8 cellular contexts compared by ENCODE assay signal in genomic region chr13:113951246-113951999, GRCh38. TPM values are rescaled to one million over a fixed set of nuclear protein-coding genes. Genes with fewer than 3 reads are reported as not detected.
DNase-seq lines count a peak whose midpoint lies in the region; ATAC-seq and TF ChIP-seq lines count a peak whose summit lies in the region.

No MANE protein-coding gene starts in this region.

- intact Hi-C loops in CD8-positive, alpha-beta T cell (cut with DNase I, micrococcal nuclease), result loop anchor here (1.0 to 5.0 kb wide), 3 partner anchors 159 to 275 kb away; no protein-coding TSS in a partner anchor
- intact Hi-C loops in dendritic cell treated with granulocyte-macrophage colony-stimulating factor and Interleukin-4, amounts not matched to agents 40 ng/mL and 50 ng/mL, for 4 days (cut with micrococcal nuclease), result loop anchor here (1.0 kb wide), 1 partner anchor 275 kb away; no protein-coding TSS in a partner anchor

- H3K9me3 Mint-ChIP-seq in CD8-positive, alpha-beta T cell, result no peaks in the 10 kb centered on the region
- peaks cover 21% of the 10 kb centered on the region for H3K9me3 Mint-ChIP-seq in dendritic cell treated with granulocyte-macrophage colony-stimulating factor and Interleukin-4, amounts not matched to agents 40 ng/mL and 50 ng/mL, for 4 days

- H3K27me3 ChIP-seq in CD8-positive, alpha-beta T cell (ENCODE audit: insufficient read depth, low read length), result no peaks in the 10 kb centered on the region
- no peaks in the 10 kb centered on the region for H3K27me3 ChIP-seq in liver (ENCODE audit: control insufficient read depth in 4 of 4, insufficient read depth in 4 of 4, low read length in 3 of 4)

- no peaks in the 10 kb centered on the region for H3K27me3 Mint-ChIP-seq in CD8-positive, alpha-beta T cell (ENCODE audit: low read depth)
- H3K27me3 Mint-ChIP-seq in dendritic cell treated with granulocyte-macrophage colony-stimulating factor and Interleukin-4, amounts not matched to agents 40 ng/mL and 50 ng/mL, for 4 days, result peaks cover 24% of the 10 kb centered on the region

- POLR2A ChIA-PET in CD8-positive, alpha-beta T cell (lab: Charles Lee), result no interaction called here

- H3K4me3 Mint-ChIP-seq in CD8-positive, alpha-beta T cell, result no peak overlapping the region
- peak overlapping the region; percentile 35 for H3K4me3 Mint-ChIP-seq in dendritic cell treated with granulocyte-macrophage colony-stimulating factor and Interleukin-4, amounts not matched to agents 40 ng/mL and 50 ng/mL, for 4 days

- no peak for TF ChIP-seq CTCF in CD8-positive, alpha-beta T cell (IDR thresholded peaks at IDR 0.05)
- TF ChIP-seq CTCF in LNCAP (IDR thresholded peaks at IDR 0.05), result peak; percentile 70
- peak; percentile 77 for TF ChIP-seq CTCF in WI38 (IDR thresholded peaks at IDR 0.05; ENCODE audit: low read depth, low read length)
- TF ChIP-seq CTCF in liver (IDR thresholded peaks at IDR 0.05; ENCODE audit: low read depth, low read length, missing input control), result peak; percentile 86

- H3K36me3 Mint-ChIP-seq in CD8-positive, alpha-beta T cell, result peaks cover 26% of the 10 kb centered on the region
- H3K36me3 Mint-ChIP-seq in dendritic cell treated with granulocyte-macrophage colony-stimulating factor and Interleukin-4, amounts not matched to agents 40 ng/mL and 50 ng/mL, for 4 days (ENCODE audit: low read depth), result peaks cover 20% of the 10 kb centered on the region

- H3K9ac ChIP-seq in liver (ENCODE audit: low read depth in 1 of 2, low read length in 2 of 2), result no peak overlapping the region

- no peaks in the 10 kb centered on the region for H3K9me3 ChIP-seq in CD8-positive, alpha-beta T cell (ENCODE audit: low read length)
- H3K9me3 ChIP-seq in liver (ENCODE audit: control insufficient read depth in 4 of 4, low read length in 3 of 4), result no peaks in the 10 kb centered on the region

- no peak overlapping the region for H3K4me3 ChIP-seq in CD8-positive, alpha-beta T cell (ENCODE audit: low read depth, low read length)
- H3K4me3 ChIP-seq in WI38 (ENCODE audit: low read depth, low read length) (no peak overlapping the region), liver (ENCODE audit: low read depth in 1 of 3, low read length in 3 of 3) (no peak overlapping the region)

- H3K36me3 ChIP-seq in CD8-positive, alpha-beta T cell (ENCODE audit: insufficient read depth, low read length), result peaks cover 21% of the 10 kb centered on the region
- H3K36me3 ChIP-seq in liver (ENCODE audit: control insufficient read depth in 4 of 4, insufficient read depth in 3 of 4, low read depth in 1 of 4, low read length in 3 of 4), result no peaks in the 10 kb centered on the region

- peak; percentile 89 to 92 for TF ChIP-seq RAD21 in liver (IDR thresholded peaks at IDR 0.05)

- H3K27ac ChIP-seq in CD8-positive, alpha-beta T cell (ENCODE audit: low read depth, low read length), result no peak overlapping the region
- H3K27ac ChIP-seq in liver (ENCODE audit: low read depth in 1 of 2, low read length in 2 of 2), result no peak overlapping the region

- DNase-seq in CD8-positive, alpha-beta T cell, result peak; percentile 14 to 70 (median 31)
- peak; percentile 43 to 55 for DNase-seq in stimulated activated CD4-positive, alpha-beta T cell treated with anti-CD3 and anti-CD28 coated beads, Interleukin-4, amount 100 ng/mL, for 48 hours (ENCODE audit: low read depth in 2 of 2)
- no peak for DNase-seq in NCI-H2227 (lab: John Stamatoyannopoulos, UW; ENCODE audit: unreplicated experiment)

- peak; percentile 75 for ATAC-seq in CD8-positive, alpha-beta T cell
- ATAC-seq in GM19468 (IDR thresholded peaks at IDR 0.05; ENCODE audit: extremely low read depth, unreplicated experiment), result peak; percentile 68

- peaks cover 4% of the 10 kb centered on the region for H3K4me1 Mint-ChIP-seq in CD8-positive, alpha-beta T cell (ENCODE audit: low read depth)
- peaks cover 37% of the 10 kb centered on the region for H3K4me1 Mint-ChIP-seq in dendritic cell treated with granulocyte-macrophage colony-stimulating factor and Interleukin-4, amounts not matched to agents 40 ng/mL and 50 ng/mL, for 4 days (ENCODE audit: low read depth)

- H3K4me1 ChIP-seq in CD8-positive, alpha-beta T cell (ENCODE audit: insufficient read depth, low read length), result peaks cover 3% of the 10 kb centered on the region
- peaks cover 1 to 10% (median 5%) of the 10 kb centered on the region in 4 donors for H3K4me1 ChIP-seq in liver (ENCODE audit: control insufficient read depth in 4 of 4, insufficient read depth in 4 of 4, low read length in 3 of 4)

- CTCF ChIA-PET in CD8-positive, alpha-beta T cell (lab: Charles Lee), result interaction anchor here (0.7 kb wide), 1 partner anchor 161 kb away, joined by 3 read pairs; no protein-coding TSS in a partner anchor

- peak overlapping the region; percentile 57 for H3K27ac Mint-ChIP-seq in CD8-positive, alpha-beta T cell
- H3K27ac Mint-ChIP-seq in dendritic cell treated with granulocyte-macrophage colony-stimulating factor and Interleukin-4, amounts not matched to agents 40 ng/mL and 50 ng/mL, for 4 days, result no peak overlapping the region

- 50% methylated on average over 42 of the region's 42 CpGs for WGBS in liver

TF ChIP-seq in liver, 16 proteins besides CTCF, POLR2A, EP300 and RAD21:
- peak; percentile 57 for TF ChIP-seq REST (IDR thresholded peaks at IDR 0.05)
- no peak for TF ChIP-seq EGR1 (IDR thresholded peaks at IDR 0.05; ENCODE audit: low read depth in 2 of 2)

RNA-seq across cellular contexts. Expression of gene C13orf46, which starts 22.5 kb away (rescaled TPM):
- 10 to 100 TPM; 12.1 to 16.8 TPM for total RNA-seq in CD8-positive, alpha-beta T cell
- total RNA-seq in liver, result under 1 TPM in 1 of 2 donors, not detected in 1; 0.17 TPM
- under 1 TPM in 1 of 2 donors, not detected in 1; 0.10 TPM for polyA plus RNA-seq in liver

Comparison
In these comparisons a context has a peak if more than half of its experiments do, and no peak if none do; other contexts are left out.
1. RNA of gene C13orf46, which starts 22.5 kb away (total RNA-seq): 12.1 to 16.8 TPM in CD8-positive, alpha-beta T cell; 0.17 TPM in liver; every median in the first group is over 10 times any median in the second.